20 cellular contexts compared by ENCODE assay signal in the genomic region with DNA sequence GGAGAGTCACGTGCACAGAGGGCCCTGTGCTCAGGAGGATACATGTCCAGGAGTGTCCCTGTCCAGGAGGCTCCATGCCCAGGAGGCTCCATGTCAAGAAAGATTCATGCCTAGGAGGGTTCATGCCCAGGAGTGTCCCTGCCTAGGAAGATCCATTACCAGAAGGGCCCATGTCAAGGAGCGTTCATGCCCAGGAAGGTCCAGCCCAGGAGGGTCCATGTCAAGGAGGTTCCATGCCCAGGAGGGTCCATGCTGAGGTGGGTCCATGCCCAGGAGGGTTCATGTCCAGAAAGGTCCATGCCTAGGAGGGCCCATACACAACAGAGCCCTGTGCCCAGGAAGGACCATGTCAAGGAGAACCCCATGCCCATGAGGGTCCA. TPM values are rescaled to one million over a fixed set of nuclear protein-coding genes. Genes with fewer than 3 reads are reported as not detected.
"Had no signal": no experiment of that assay in that cellular context is flagged by ENCODE, and none has a peak within 500 bp of the region (broad histone marks: within the 10 kb centered on the region; RNA-seq: fewer than 3 reads in every experiment).

No MANE protein-coding gene starts in this region.

- DNase-seq: activated CD4-positive, alpha-beta T cell treated with anti-CD3 and anti-CD28 coated beads, Interleukin-2, amount 50 U/mL, for 48 hours; activated gamma-delta T cell treated with Interleukin-2 at 50 U/mL for 16 hours; activated naive CD8-positive, alpha-beta T cell treated with anti-CD3 and anti-CD28 coated beads, Interleukin-2, amount 10 ng/mL, durations not matched to agents 7 days and 5 days; effector memory CD8-positive, alpha-beta T cell; foreskin melanocyte; naive thymus-derived CD4-positive, alpha-beta T cell; retina; SIG-M5; stimulated activated CD4-positive, alpha-beta T cell treated with anti-CD3 and anti-CD28 coated beads, Interleukin-2, amount 100 ng/mL, for 48 hours; stimulated activated naive B cell treated with anti-CD40 and anti-IgM and Interleukin-4, amounts not matched to agents 10 μg/mL and 1 μg/mL and 100 μg/mL, for 72 hours; SW 1271 had no signal

- H3K27me3 ChIP-seq: neutrophil, tibial nerve had no signal

- H3K4me3 ChIP-seq: mucosa of descending colon, tibial nerve had no signal

- H3K4me1 Mint-ChIP-seq: brain; stimulated activated naive B cell treated with anti-CD40 and anti-IgM and Interleukin-4, amounts not matched to agents 10 μg/mL and 1 μg/mL and 100 μg/mL, for 72 hours had no signal

- H3K27ac Mint-ChIP-seq: activated naive CD8-positive, alpha-beta T cell treated with anti-CD3 and anti-CD28 coated beads, Interleukin-2, amount 10 ng/mL, durations not matched to agents 7 days and 5 days; brain; effector memory CD8-positive, alpha-beta T cell; naive thymus-derived CD4-positive, alpha-beta T cell; stimulated activated naive B cell treated with anti-CD40 and anti-IgM and Interleukin-4, amounts not matched to agents 10 μg/mL and 1 μg/mL and 100 μg/mL, for 72 hours had no signal

- H3K36me3 Mint-ChIP-seq: brain had no signal

- H3K36me3 ChIP-seq: neutrophil had no signal

- H3K27ac ChIP-seq: epithelial cell of prostate, neutrophil, tibial nerve had no signal

- H3K9me3 ChIP-seq: neutrophil had no signal

- ATAC-seq: effector memory CD8-positive, alpha-beta T cell; mucosa of descending colon; naive thymus-derived CD4-positive, alpha-beta T cell; stimulated activated naive B cell treated with anti-CD40 and anti-IgM and Interleukin-4, amounts not matched to agents 10 μg/mL and 1 μg/mL and 100 μg/mL, for 72 hours had no signal

- H3K4me3 Mint-ChIP-seq: activated naive CD8-positive, alpha-beta T cell treated with anti-CD3 and anti-CD28 coated beads, Interleukin-2, amount 10 ng/mL, durations not matched to agents 7 days and 5 days; brain; effector memory CD8-positive, alpha-beta T cell; naive thymus-derived CD4-positive, alpha-beta T cell; stimulated activated naive B cell treated with anti-CD40 and anti-IgM and Interleukin-4, amounts not matched to agents 10 μg/mL and 1 μg/mL and 100 μg/mL, for 72 hours had no signal

- H3K27me3 Mint-ChIP-seq: activated naive CD8-positive, alpha-beta T cell treated with anti-CD3 and anti-CD28 coated beads, Interleukin-2, amount 10 ng/mL, durations not matched to agents 7 days and 5 days; effector memory CD8-positive, alpha-beta T cell; naive thymus-derived CD4-positive, alpha-beta T cell; stimulated activated naive B cell treated with anti-CD40 and anti-IgM and Interleukin-4, amounts not matched to agents 10 μg/mL and 1 μg/mL and 100 μg/mL, for 72 hours had no signal

RNA-seq across cellular contexts. Expression of gene AQP12B, which starts 50.4 kb away (rescaled TPM):
- total RNA-seq: activated naive CD8-positive, alpha-beta T cell treated with anti-CD3 and anti-CD28 coated beads, Interleukin-2, amount 10 ng/mL, durations not matched to agents 7 days and 5 days; fibroblast of lung; naive thymus-derived CD4-positive, alpha-beta T cell; skeletal muscle tissue; subcutaneous adipose tissue; T-helper 2 cell treated with Interferon-gamma antibody and Interleukin-4, amounts not matched to agents 100 ng/mL and 5 ng/mL, for 36 hours had no signal

RNA-seq across cellular contexts. Expression of gene AQP12A, which starts 59.4 kb away (rescaled TPM):
- total RNA-seq: activated naive CD8-positive, alpha-beta T cell treated with anti-CD3 and anti-CD28 coated beads, Interleukin-2, amount 10 ng/mL, durations not matched to agents 7 days and 5 days; fibroblast of lung; naive thymus-derived CD4-positive, alpha-beta T cell; skeletal muscle tissue; subcutaneous adipose tissue; T-helper 2 cell treated with Interferon-gamma antibody and Interleukin-4, amounts not matched to agents 100 ng/mL and 5 ng/mL, for 36 hours had no signal
